In genomic region chr19:54709549-54709948, GRCh38 we compare ENCODE assay signal across 5 cellular contexts. TPM values are rescaled to one million over a fixed set of nuclear protein-coding genes. Genes with fewer than 3 reads are reported as not detected.
"Had no signal": no experiment of that assay in that cellular context is flagged by ENCODE, and none has a peak within 500 bp of the region (broad histone marks: within the 10 kb centered on the region; RNA-seq: fewer than 3 reads in every experiment).

No MANE protein-coding gene starts in this region.

RNA-seq across cellular contexts. Expression of gene KIR3DL3, which starts 14.7 kb away (rescaled TPM):
- total RNA-seq: HepG2, HT-29, HT1080, IMR-90 had no signal
- polyA plus RNA-seq: HepG2, IgD-negative memory B cell, IMR-90 had no signal

RNA-seq across cellular contexts. Expression of gene KIR2DL3, which starts 28.8 kb away (rescaled TPM):
- total RNA-seq: HepG2, HT-29, HT1080, IMR-90 had no signal
- polyA plus RNA-seq: HepG2, IMR-90 had no signal

RNA-seq across cellular contexts. Expression of gene LILRB4, which starts 46.8 kb away (rescaled TPM):
- total RNA-seq: HepG2, HT-29, HT1080, IMR-90 had no signal
- polyA plus RNA-seq: HepG2, IMR-90 had no signal
